Comparison of ENCODE assay signal across 10 cellular contexts in the genomic region with DNA sequence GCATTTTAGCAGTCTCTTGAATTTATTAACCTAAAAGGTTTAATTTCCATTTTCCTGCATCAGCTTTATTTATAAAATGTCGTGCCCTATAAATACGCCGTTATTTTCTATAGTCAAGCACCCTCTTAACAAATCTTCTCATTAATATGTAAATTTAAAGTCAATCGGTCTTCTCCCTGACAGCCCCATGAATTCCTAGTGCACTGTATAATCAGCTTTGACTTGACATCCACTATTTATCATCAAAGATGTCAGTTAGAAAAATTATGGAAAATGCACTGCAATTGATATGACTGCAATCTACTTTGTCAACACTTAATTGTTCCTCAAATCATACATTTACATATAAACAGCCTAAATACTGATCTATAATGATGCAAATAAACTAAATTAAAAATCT.
"Had no signal": no experiment of that assay in that cellular context is flagged by ENCODE, and none has a peak within 500 bp of the region (broad histone marks: within the 10 kb centered on the region; RNA-seq: fewer than 3 reads in every experiment).

No MANE protein-coding gene starts in this region.

- H3K9me3 ChIP-seq: HAP-1 had no signal

- H3K27ac ChIP-seq: KMS-11 had no signal

- H3K9ac ChIP-seq: KMS-11 had no signal

- DNase-seq: GOT3, H7, HFFc6, IMR-90, Karpas-422, KBM-7 had no signal

- FAIRE-seq: HTR-8/SVneo had no signal

- H3K4me2 ChIP-seq: KMS-11 had no signal

- H3K27ac Mint-ChIP-seq: HFFc6 had no signal

- H3K9me3 Mint-ChIP-seq: HFFc6 had no signal

- H3K4me3 ChIP-seq: HAP-1 had no signal

- H3K4me3 Mint-ChIP-seq: HFFc6 had no signal

- ATAC-seq: HCT116 had no signal
